In the genomic region with DNA sequence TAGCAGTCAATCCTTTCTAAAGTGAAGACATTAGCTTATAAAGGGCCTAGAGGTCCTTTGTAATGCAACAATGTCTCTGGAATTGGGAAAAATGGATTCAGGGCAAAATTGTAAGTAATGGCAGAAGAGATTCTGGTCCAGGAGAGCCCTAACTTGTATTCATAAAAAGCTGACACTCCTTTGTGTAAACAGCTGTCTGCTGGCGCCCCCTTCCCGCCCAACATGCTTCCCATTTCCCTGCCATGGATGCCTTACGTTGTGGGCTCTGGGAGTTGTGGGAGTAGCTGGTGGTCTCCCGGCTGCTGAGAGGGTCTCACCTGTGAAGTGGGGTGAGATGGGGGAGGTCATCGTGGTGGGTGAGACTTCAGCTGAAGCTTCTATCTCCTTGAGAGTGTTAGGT, we compare ENCODE assay signal across 8 cellular contexts. TPM values are rescaled to one million over a fixed set of nuclear protein-coding genes. Genes with fewer than 3 reads are reported as not detected.
DNase-seq lines count a peak whose midpoint lies in the region; ATAC-seq, FAIRE-seq and TF ChIP-seq lines count a peak whose summit lies in the region.
"Had no signal": no experiment of that assay in that cellular context is flagged by ENCODE, and none has a peak within 500 bp of the region (broad histone marks: within the 10 kb centered on the region; RNA-seq: fewer than 3 reads in every experiment).

No MANE protein-coding gene starts in this region.

- intact Hi-C loops in head of caudate nucleus (cut with DNase I) (no loop called here), psoas muscle (cut with DNase I) (no loop called here), vagina (cut with DNase I) (no loop called here), PC-9 (cut with micrococcal nuclease; ENCODE audit: unreplicated experiment) (no loop called here)

- no peaks in the 10 kb centered on the region for H3K27me3 ChIP-seq in psoas muscle (ENCODE audit: insufficient read depth in 3 of 3, low read length in 2 of 3)
- no peaks in the 10 kb centered on the region for H3K27me3 ChIP-seq in vagina
- no peaks in the 10 kb centered on the region; the same call in 1 of the 2 replicates for H3K27me3 ChIP-seq in PC-9 (ENCODE audit: insufficient read depth, low read depth)

- no peaks in the 10 kb centered on the region for H3K9me3 ChIP-seq in psoas muscle
- H3K9me3 ChIP-seq in vagina: no peaks in the 10 kb centered on the region
- peaks cover 8% of the 10 kb centered on the region; the same call in 1 of the 2 replicates for H3K9me3 ChIP-seq in PC-9 (ENCODE audit: insufficient read depth, low read depth)
- H3K9me3 ChIP-seq: stomach had no signal

- ATAC-seq in psoas muscle (no peak), GM18867 (IDR thresholded peaks at IDR 0.05; ENCODE audit: unreplicated experiment) (no peak)

- H3K36me3 ChIP-seq in psoas muscle (ENCODE audit: insufficient read depth in 1 of 2, low read depth in 1 of 2) (peaks cover 0 to 18% of the 10 kb centered on the region in 2 donors), vagina (peaks cover 0 to 5% of the 10 kb centered on the region in 2 donors), PC-9 (ENCODE audit: low read depth) (0 out of 2 replicates have a peak, but pooled peaks cover under 1% of the 10 kb centered on the region)

- H2AFZ ChIP-seq in PC-9: no peak overlapping the region

- POLR2A ChIA-PET in PC-9 (lab: Charles Lee; ENCODE audit: unreplicated experiment): interaction anchor here (0.5 kb wide), 1 partner anchor 262 kb away, joined by 4 read pairs; no protein-coding TSS in a partner anchor

- H3K4me2 ChIP-seq in PC-9: no peak overlapping the region

- no peak for TF ChIP-seq POLR2A in GM12891 (IDR thresholded peaks at IDR 0.05; ENCODE audit: low read depth, low read length)
- TF ChIP-seq POLR2A in vagina (IDR thresholded peaks at IDR 0.05): no peak

- peak; percentile 40 for FAIRE-seq in GM12891 (lab: Jason Lieb, UNC)

- DNase-seq in GM12891 (ENCODE audit: insufficient read length, low spot score) (no peak), NCI-H748 treated with DMSO at 0.1 percent for 48 hours (lab: John Stamatoyannopoulos, UW) (peak; percentile 34), head of caudate nucleus (peak in 37 of 42 donors; percentile 26 to 79 (median 56)), psoas muscle (no peak), vagina (ENCODE audit: extremely low spot score in 2 of 2) (no peak), PC-9 (no peak)
- DNase-seq: stomach had no signal

- H3F3A ChIP-seq in PC-9 (ENCODE audit: insufficient read depth, low read depth): peaks cover 7% of the 10 kb centered on the region; the same call in 1 of the 2 replicates

- BruUV-seq in PC-9 (replicated peaks; lab: Mats Ljungman, UMichigan): no TSS peak

- H3K4me3 ChIP-seq in psoas muscle (no peak overlapping the region), vagina (no peak overlapping the region), PC-9 (no peak overlapping the region)
- H3K4me3 ChIP-seq: stomach had no signal

- H4K20me1 ChIP-seq in PC-9 (ENCODE audit: insufficient read depth): no peaks in the 10 kb centered on the region

- WGBS in psoas muscle, 3 donors: 31 to 35% (median 34%) methylated on average over 5 of the region's 5 CpGs

- CTCF ChIA-PET in PC-9 (lab: Charles Lee): no interaction called here

- no peaks in the 10 kb centered on the region for H3K79me2 ChIP-seq in PC-9 (ENCODE audit: low read depth)

- H3K4me1 ChIP-seq in psoas muscle (no peaks in the 10 kb centered on the region), vagina (peaks cover 12% of the 10 kb centered on the region), PC-9 (replicated peaks; ENCODE audit: insufficient read depth) (no peaks in the 10 kb centered on the region)

- H3K9me2 ChIP-seq in PC-9 (ENCODE audit: insufficient read depth): no peaks in the 10 kb centered on the region

- H3K27ac ChIP-seq in psoas muscle (no peak overlapping the region), vagina (no peak overlapping the region), PC-9 (no peak overlapping the region)

- peak; percentile 7 for TF ChIP-seq CTCF in psoas muscle (IDR thresholded peaks at IDR 0.05)
- no peak for TF ChIP-seq CTCF in vagina (IDR thresholded peaks at IDR 0.05)
- TF ChIP-seq CTCF in PC-9 (conservative IDR thresholded peaks at IDR 0.05): no peak

TF ChIP-seq in GM12891, 5 proteins besides CTCF, POLR2A, EP300 and RAD21:
- TF ChIP-seq POLR2AphosphoS5 (IDR thresholded peaks at IDR 0.05; ENCODE audit: low read depth, low read length): no peak
- no peak for TF ChIP-seq TAF1 (IDR thresholded peaks at IDR 0.05; ENCODE audit: low read depth, low read length)
- no peak for TF ChIP-seq POU2F2 (IDR thresholded peaks at IDR 0.05; ENCODE audit: low read depth, low read length)
- no peak for TF ChIP-seq PAX5 (IDR thresholded peaks at IDR 0.05; ENCODE audit: insufficient read depth, low read length, severe bottlenecking)
- no peak for TF ChIP-seq SPI1 (IDR thresholded peaks at IDR 0.05; ENCODE audit: low read depth, low read length)

RNA-seq across cellular contexts. Expression of a gene that starts 2.3 kb away (rescaled TPM):
- 0.87 TPM for polyA plus RNA-seq in GM12891 (2012; ENCODE audit: low read depth, missing spikeins)
- under 1 TPM; 0.44 to 0.99 (median 0.86) TPM for total RNA-seq in psoas muscle
- under 1 TPM in 2 of 3 donors, not detected in 1; 0.29 to 0.82 TPM for polyA plus RNA-seq in psoas muscle
- total RNA-seq in vagina: 0.74 TPM
- total RNA-seq in PC-9 (2021): 4.2 and 6.1 TPM in 2 replicates

RNA-seq across cellular contexts. Expression of a gene that starts 9.1 kb away (rescaled TPM):
- 2.9 TPM for polyA plus RNA-seq in GM12891 (2012; ENCODE audit: low read depth, missing spikeins)
- total RNA-seq in psoas muscle (under 1 TPM; 0.30 to 0.60 (median 0.39) TPM), vagina (7.4 TPM), PC-9 (2021) (14.2 and 14.8 TPM in 2 replicates)
- under 1 TPM; 0.04 to 0.20 (median 0.05) TPM for polyA plus RNA-seq in psoas muscle

RNA-seq across cellular contexts. Expression of a gene that starts 18.0 kb away (rescaled TPM):
- polyA plus RNA-seq in GM12891 (2012; ENCODE audit: low read depth, missing spikeins): 35.4 TPM
- total RNA-seq in psoas muscle (10 to 100 TPM; 12.7 to 29.6 (median 16.9) TPM), vagina (45.7 TPM), PC-9 (2021) (87.6 and 88.7 TPM in 2 replicates)
- polyA plus RNA-seq in psoas muscle: 10 to 100 TPM; 20.7 to 35.6 (median 25.7) TPM

RNA-seq across cellular contexts. Expression of a gene that starts 37.7 kb away (rescaled TPM):
- polyA plus RNA-seq in GM12891 (2012; ENCODE audit: low read depth, missing spikeins): 101 TPM
- total RNA-seq in psoas muscle (100 to 1,000 TPM in 2 of 4 donors, 10 to 100 TPM in 2; 94.5 to 152 (median 112) TPM), vagina (152 TPM), PC-9 (2021) (359 and 373 TPM in 2 replicates)
- 10 to 100 TPM; 62.5 to 90.0 (median 78.5) TPM for polyA plus RNA-seq in psoas muscle

RNA-seq across cellular contexts. Expression of a gene that starts 44.3 kb away (rescaled TPM):
- polyA plus RNA-seq in GM12891 (2012; ENCODE audit: low read depth, missing spikeins): 43.3 TPM
- 10 to 100 TPM; 25.4 to 37.9 (median 27.9) TPM for total RNA-seq in psoas muscle
- polyA plus RNA-seq in psoas muscle: 10 to 100 TPM; 22.0 to 44.9 (median 23.8) TPM
- total RNA-seq in vagina: 31.9 TPM
- 74.3 and 106 TPM in 2 replicates for total RNA-seq in PC-9 (2021)

Comparison
In these comparisons a context has a peak if more than half of its experiments do, and no peak if none do; other contexts are left out.
1. DNase-seq: peak in NCI-H748 treated with DMSO at 0.1 percent for 48 hours (single experiment) and head of caudate nucleus (37 of 42); none in GM12891 (single experiment), psoas muscle (0 of 2), vagina (0 of 2) and PC-9 (0 of 2).